Comparison of ENCODE assay signal across 3 cellular contexts in the genomic region with DNA sequence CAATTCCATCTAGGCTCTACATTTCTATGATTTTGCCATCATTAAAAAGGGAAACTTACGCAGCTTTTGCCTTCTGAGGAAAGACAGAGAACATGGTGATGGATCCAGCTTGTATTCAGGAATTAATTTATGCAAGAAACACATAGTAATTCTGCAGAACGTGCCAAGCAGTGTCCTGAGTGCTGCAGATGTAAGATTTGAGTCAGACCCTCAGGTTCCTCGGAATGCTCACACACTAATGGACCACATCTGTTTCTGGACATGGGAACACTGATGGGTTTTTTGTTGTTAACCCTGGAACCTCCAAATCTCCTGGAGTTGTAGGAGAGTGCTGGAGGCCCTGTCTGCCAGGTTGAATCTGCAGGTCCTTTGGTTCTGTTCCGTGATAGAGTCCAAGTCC.
"Had no signal": no experiment of that assay in that cellular context is flagged by ENCODE, and none has a peak within 500 bp of the region (broad histone marks: within the 10 kb centered on the region; RNA-seq: fewer than 3 reads in every experiment).

No MANE protein-coding gene starts in this region.

- DNase-seq: GDM1, GF-D8 had no signal

- ATAC-seq: GM12878 had no signal

- H3K4me3 ChIP-seq: GM12878 had no signal
